Comparison of ENCODE assay signal across 7 cellular contexts in genomic region chr12:6340745-6341438, GRCh38. TPM values are rescaled to one million over a fixed set of nuclear protein-coding genes. Genes with fewer than 3 reads are reported as not detected.
DNase-seq lines count a peak whose midpoint lies in the region; ATAC-seq, FAIRE-seq and TF ChIP-seq lines count a peak whose summit lies in the region.
"Had no signal": no experiment of that assay in that cellular context is flagged by ENCODE, and none has a peak within 500 bp of the region (broad histone marks: within the 10 kb centered on the region; RNA-seq: fewer than 3 reads in every experiment).

No MANE protein-coding gene starts in this region.

- peaks cover 0 to 4% of the 10 kb centered on the region in 2 experiments for H4K20me1 ChIP-seq in H1 (replicated peaks in 1 of 2; ENCODE audit: control insufficient read depth in 1 of 2, insufficient read depth in 2 of 2, low read length in 2 of 2)

- H3K23ac ChIP-seq in H1 (ENCODE audit: insufficient read length) = no peak overlapping the region

- H2BK15ac ChIP-seq in H1 (ENCODE audit: low read length) = peak overlapping the region; percentile 82; the same call in 1 of the 2 replicates

- peak overlapping the region; percentile 78; the same call in 1 of the 2 replicates for H3K27ac ChIP-seq in HUES6 (ENCODE audit: low read depth, low read length)
- peak overlapping the region; percentile 24; the same call in 1 of the 2 replicates for H3K27ac ChIP-seq in H1 (ENCODE audit: low read depth, low read length)

- no peak overlapping the region for H2AK5ac ChIP-seq in H1 (ENCODE audit: low read depth, low read length)

- H2AFZ ChIP-seq in H1 (ENCODE audit: low read length) = no peak overlapping the region

- CTCF ChIA-PET in H1 (lab: Charles Lee; ENCODE audit: partially characterized antibody) = interaction anchor here (1.2 to 11.4 kb wide), 7 partner anchors 11 to 157 kb away, joined by 3 to 109 read pairs (median 9); no protein-coding TSS in a partner anchor

- WGBS in H1 (ENCODE audit: extremely low coverage in 1 of 2, insufficient coverage in 1 of 2, insufficient read length in 1 of 2, insufficient replicate concordance in 2 of 2, low coverage in 1 of 2, low lambda C conversion rate in 2 of 2, missing lambda C conversion rate in 1 of 2), 2 experiments = 12% methylated on average over 15 of the region's 15 CpGs; no CpG with 5 or more reads in 1 of the 2 experiments

- ATAC-seq in activated naive CD4-positive, alpha-beta T cell treated with anti-CD3 and anti-CD28 coated beads, Interleukin-2, amount 50 U/mL, for 72 hours = no peak

- peaks cover 64% of the 10 kb centered on the region for H3K4me1 ChIP-seq in HUES6 (ENCODE audit: control insufficient read depth, insufficient read depth, low read length)
- peaks cover 22 to 52% (median 32%) of the 10 kb centered on the region in 4 experiments for H3K4me1 ChIP-seq in H1 (replicated peaks in 1 of 4; ENCODE audit: control insufficient read depth in 3 of 4, insufficient read depth in 4 of 4, low read length in 3 of 4)

- TF ChIP-seq RAD21 in H1 (IDR thresholded peaks at IDR 0.05 in 1 of 2, conservative IDR thresholded peaks at IDR 0.05 in 1 of 2; ENCODE audit: low read depth in 2 of 2, low read length in 2 of 2) = no peak

- H3K23me2 ChIP-seq in H1 (ENCODE audit: low read depth, low read length) = peaks cover 22% of the 10 kb centered on the region

- no peaks in the 10 kb centered on the region for H3K36me3 ChIP-seq in HUES6 (ENCODE audit: control insufficient read depth, insufficient read depth, low read length)
- no peaks in the 10 kb centered on the region for H3K36me3 ChIP-seq in H1 (ENCODE audit: control insufficient read depth in 2 of 4, insufficient read depth in 4 of 4, low read length in 3 of 4)

- peak overlapping the region; percentile 85; the same call in 1 of the 2 replicates for H2BK12ac ChIP-seq in H1 (ENCODE audit: low read depth, low read length)

- H3K4ac ChIP-seq in H1 (replicated peaks; ENCODE audit: insufficient read length, low read depth, low read length) = no peak overlapping the region

- no peaks in the 10 kb centered on the region for H3K9me3 Mint-ChIP-seq in activated naive CD4-positive, alpha-beta T cell treated with anti-CD3 and anti-CD28 coated beads, Interleukin-2, amount 50 U/mL, for 72 hours

- peak overlapping the region; percentile 89 for H3K9ac ChIP-seq in HUES6 (ENCODE audit: low read length)
- H3K9ac ChIP-seq in H1 (replicated peaks in 1 of 4; ENCODE audit: extremely low read depth in 1 of 4, low read depth in 3 of 4, low read length in 3 of 4) = peak overlapping the region; percentile 50 to 69 (median 62)

- no peak for DNase-seq in H1 (ENCODE audit: low read depth in 1 of 2, low spot score in 2 of 2)
- DNase-seq in retinal pigment epithelial cell (ENCODE audit: low read depth) = no peak
- no peak for DNase-seq in activated naive CD4-positive, alpha-beta T cell treated with anti-CD3 and anti-CD28 coated beads, Interleukin-2, amount 50 U/mL, for 72 hours (ENCODE audit: low spot score in 2 of 2)
- DNase-seq in activated CD4-positive, alpha-beta T cell treated with anti-CD3 and anti-CD28 coated beads for 48 hours = no peak
- no peak for DNase-seq in islet precursor cell
- DNase-seq: activated CD4-positive, alpha-beta T cell treated with anti-CD3 and anti-CD28 coated beads, Interleukin-2, amount 50 U/mL, for 1 hour had no signal

- no peak for TF ChIP-seq EP300 in H1 (IDR thresholded peaks at IDR 0.05; ENCODE audit: borderline replicate concordance in 1 of 2, low read depth in 2 of 2, low read length in 2 of 2)

- peaks cover 10 to 53% of the 10 kb centered on the region in 2 experiments for H3K79me2 ChIP-seq in H1 (ENCODE audit: control insufficient read depth in 1 of 2, insufficient read depth in 2 of 2, low read length in 2 of 2)

- no peaks in the 10 kb centered on the region for H3K27me3 ChIP-seq in HUES6 (ENCODE audit: control insufficient read depth, insufficient read depth, low read length)
- no peaks in the 10 kb centered on the region for H3K27me3 ChIP-seq in H1 (replicated peaks in 1 of 4; ENCODE audit: control insufficient read depth in 3 of 4, extremely low read depth in 1 of 4, insufficient read depth in 3 of 4, low read length in 3 of 4)

- H3K36me3 Mint-ChIP-seq in activated naive CD4-positive, alpha-beta T cell treated with anti-CD3 and anti-CD28 coated beads, Interleukin-2, amount 50 U/mL, for 72 hours = no peaks in the 10 kb centered on the region

- H3K56ac ChIP-seq in H1 (replicated peaks; ENCODE audit: insufficient read length, low read depth, low read length) = no peak overlapping the region

- POLR2A ChIA-PET in H1 (lab: Charles Lee; ENCODE audit: partially characterized antibody) = interaction anchor here (0.6 to 17.5 kb wide), 10 partner anchors 1 to 1696 kb away, joined by 3 to 286 read pairs (median 15); partner anchors contain the start of genes GAPDH, SCNN1A and TNFRSF1A

- H3K18ac ChIP-seq in H1 (ENCODE audit: extremely low read depth, low read length) = peak overlapping the region; percentile 92; the same call in 1 of the 2 replicates

- no peak overlapping the region for H2BK120ac ChIP-seq in H1 (replicated peaks; ENCODE audit: low read depth, low read length)

- H3K27ac Mint-ChIP-seq in activated naive CD4-positive, alpha-beta T cell treated with anti-CD3 and anti-CD28 coated beads, Interleukin-2, amount 50 U/mL, for 72 hours = no peak overlapping the region

- H4K8ac ChIP-seq in H1 (ENCODE audit: extremely low read depth, insufficient read depth, low read length) = no peak overlapping the region

- no peaks in the 10 kb centered on the region for H3K9me3 ChIP-seq in HUES6 (ENCODE audit: control insufficient read depth, insufficient read depth, low read depth, low read length)
- no peaks in the 10 kb centered on the region for H3K9me3 ChIP-seq in H1 (ENCODE audit: insufficient read depth in 2 of 2, low read depth in 1 of 2, low read length in 1 of 2)

- H2BK5ac ChIP-seq in H1 (ENCODE audit: low read depth, low read length) = peak overlapping the region; percentile 96; the same call in 1 of the 2 replicates

- peaks cover 6% of the 10 kb centered on the region for H3K79me1 ChIP-seq in H1 (ENCODE audit: low read depth, low read length)

- no peak overlapping the region for H4K5ac ChIP-seq in H1 (ENCODE audit: insufficient read length, low read depth, low read length)

- H3K4me2 ChIP-seq in H1 (ENCODE audit: insufficient read depth in 1 of 2, low read depth in 2 of 2, low read length in 2 of 2) = peak overlapping the region; percentile 87 to 88

- H3K4me3 ChIP-seq in HUES6 (ENCODE audit: low read depth, low read length) (peak overlapping the region; percentile 89), H1 (ENCODE audit: extremely low read depth in 1 of 4, insufficient read depth in 2 of 4, low read depth in 3 of 4, low read length in 4 of 4) (peak overlapping the region; percentile 54 to 89 (median 82)), retinal pigment epithelial cell (ENCODE audit: low read length) (peak overlapping the region; percentile 95)

- TF ChIP-seq CTCF in H1 (IDR thresholded peaks at IDR 0.05; ENCODE audit: control extremely low read depth in 1 of 3, insufficient read depth in 1 of 3, low read depth in 1 of 3, low read length in 3 of 3) = no peak
- no peak for TF ChIP-seq CTCF in retinal pigment epithelial cell (conservative IDR thresholded peaks at IDR 0.05; ENCODE audit: low read depth, low read length)

- FAIRE-seq in H1 (lab: Jason Lieb, UNC) = no peak

- TF ChIP-seq POLR2A in H1 (IDR thresholded peaks at IDR 0.05; ENCODE audit: control extremely low read depth in 1 of 2, low read depth in 2 of 2, low read length in 2 of 2) = no peak

- no peak overlapping the region for H2BK20ac ChIP-seq in H1 (ENCODE audit: low read length)

- no peak overlapping the region for H4K91ac ChIP-seq in H1 (replicated peaks; ENCODE audit: insufficient read length, low read length)

- H3K14ac ChIP-seq in H1 (ENCODE audit: insufficient read length) = no peak overlapping the region

RNA-seq across cellular contexts. Expression of gene TNFRSF1A, which starts 1.0 kb away (rescaled TPM):
- total RNA-seq in H1 (2021; fragmentation: NEBNext Ultra II Directional; extraction: Animal tissue kit (Norgen Biotek cat#: 25700)) = 42.1 and 45.8 TPM in 2 replicates
- 28.7 and 48.7 TPM in 2 replicates for polyA plus RNA-seq in H1 (2011; rRNA removed)
- polyA plus RNA-seq in H1 (2011; cell fraction: cytosol; rRNA removed) = 29.1 TPM
- 46.5 TPM for polyA plus RNA-seq in H1 (2011; cell fraction: nucleus; rRNA removed)
- 40.7 to 46.5 TPM (median 44.7 TPM) in 4 replicates for polyA plus RNA-seq in H1 (2012, experiment 1 of 2)
- 56.1 TPM for polyA plus RNA-seq in H1 (2012, experiment 2 of 2)
- 75.2 TPM for polyA plus RNA-seq in H1 (2013, experiment 1 of 2)
- 89.3 TPM for polyA plus RNA-seq in H1 (2013, experiment 2 of 2)
- polyA minus RNA-seq in H1 (2011; rRNA and poly(A)+ RNA removed) = 33.4 and 50.9 TPM in 2 replicates
- 28.5 TPM for polyA minus RNA-seq in H1 (2011; cell fraction: cytosol; rRNA and poly(A)+ RNA removed)
- polyA minus RNA-seq in H1 (2011; cell fraction: nucleus; rRNA and poly(A)+ RNA removed) = 29.2 TPM
- 10 to 100 TPM; 49.3 to 62.6 TPM for total RNA-seq in activated naive CD4-positive, alpha-beta T cell treated with anti-CD3 and anti-CD28 coated beads, Interleukin-2, amount 50 U/mL, for 72 hours

RNA-seq across cellular contexts. Expression of gene PLEKHG6, which starts 30.4 kb away (rescaled TPM):
- total RNA-seq in H1 (2021; fragmentation: NEBNext Ultra II Directional; extraction: Animal tissue kit (Norgen Biotek cat#: 25700)) = 25.5 and 32.5 TPM in 2 replicates
- 23.1 and 38.1 TPM in 2 replicates for polyA plus RNA-seq in H1 (2011; rRNA removed)
- polyA plus RNA-seq in H1 (2011; cell fraction: cytosol; rRNA removed) = 30.4 TPM
- polyA plus RNA-seq in H1 (2011; cell fraction: nucleus; rRNA removed) = 49.3 TPM
- 22.6 to 29.6 TPM (median 26.3 TPM) in 4 replicates for polyA plus RNA-seq in H1 (2012, experiment 1 of 2)
- polyA plus RNA-seq in H1 (2012, experiment 2 of 2) = 28.8 TPM
- polyA plus RNA-seq in H1 (2013, experiment 1 of 2) = 18.8 TPM
- 18.5 TPM for polyA plus RNA-seq in H1 (2013, experiment 2 of 2)
- polyA minus RNA-seq in H1 (2011; rRNA and poly(A)+ RNA removed) = 22.1 and 28.7 TPM in 2 replicates
- polyA minus RNA-seq in H1 (2011; cell fraction: cytosol; rRNA and poly(A)+ RNA removed) = 17.8 TPM
- 17.7 TPM for polyA minus RNA-seq in H1 (2011; cell fraction: nucleus; rRNA and poly(A)+ RNA removed)
- total RNA-seq in activated naive CD4-positive, alpha-beta T cell treated with anti-CD3 and anti-CD28 coated beads, Interleukin-2, amount 50 U/mL, for 72 hours = not detected

RNA-seq across cellular contexts. Expression of gene SCNN1A, which starts 34.5 kb away (rescaled TPM):
- 85.5 and 89.0 TPM in 2 replicates for total RNA-seq in H1 (2021; fragmentation: NEBNext Ultra II Directional; extraction: Animal tissue kit (Norgen Biotek cat#: 25700))
- 156 and 192 TPM in 2 replicates for polyA plus RNA-seq in H1 (2011; rRNA removed)
- 97.5 TPM for polyA plus RNA-seq in H1 (2011; cell fraction: cytosol; rRNA removed)
- polyA plus RNA-seq in H1 (2011; cell fraction: nucleus; rRNA removed) = 220 TPM
- 83.5 to 112 TPM (median 108 TPM) in 4 replicates for polyA plus RNA-seq in H1 (2012, experiment 1 of 2)
- polyA plus RNA-seq in H1 (2012, experiment 2 of 2) = 95.0 TPM
- polyA plus RNA-seq in H1 (2013, experiment 1 of 2) = 112 TPM
- polyA plus RNA-seq in H1 (2013, experiment 2 of 2) = 115 TPM
- polyA minus RNA-seq in H1 (2011; rRNA and poly(A)+ RNA removed) = 117 and 161 TPM in 2 replicates
- 49.3 TPM for polyA minus RNA-seq in H1 (2011; cell fraction: cytosol; rRNA and poly(A)+ RNA removed)
- polyA minus RNA-seq in H1 (2011; cell fraction: nucleus; rRNA and poly(A)+ RNA removed) = 76.1 TPM
- total RNA-seq in activated naive CD4-positive, alpha-beta T cell treated with anti-CD3 and anti-CD28 coated beads, Interleukin-2, amount 50 U/mL, for 72 hours = 1 to 10 TPM; 1.1 to 2.8 TPM

RNA-seq across cellular contexts. Expression of gene LTBR, which starts 43.1 kb away (rescaled TPM):
- 6.3 and 6.7 TPM in 2 replicates for total RNA-seq in H1 (2021; fragmentation: NEBNext Ultra II Directional; extraction: Animal tissue kit (Norgen Biotek cat#: 25700))
- 5.1 and 9.2 TPM in 2 replicates for polyA plus RNA-seq in H1 (2011; rRNA removed)
- polyA plus RNA-seq in H1 (2011; cell fraction: cytosol; rRNA removed) = 4.2 TPM
- 7.9 TPM for polyA plus RNA-seq in H1 (2011; cell fraction: nucleus; rRNA removed)
- polyA plus RNA-seq in H1 (2012, experiment 1 of 2) = 27.4 to 39.4 TPM (median 31.7 TPM) in 4 replicates
- polyA plus RNA-seq in H1 (2012, experiment 2 of 2) = 11.0 TPM
- 11.7 TPM for polyA plus RNA-seq in H1 (2013, experiment 1 of 2)
- 13.4 TPM for polyA plus RNA-seq in H1 (2013, experiment 2 of 2)
- polyA minus RNA-seq in H1 (2011; rRNA and poly(A)+ RNA removed) = 2.2 and 3.2 TPM in 2 replicates
- 3.6 TPM for polyA minus RNA-seq in H1 (2011; cell fraction: cytosol; rRNA and poly(A)+ RNA removed)
- 7.4 TPM for polyA minus RNA-seq in H1 (2011; cell fraction: nucleus; rRNA and poly(A)+ RNA removed)
- 1 to 10 TPM; 2.0 to 3.1 TPM for total RNA-seq in activated naive CD4-positive, alpha-beta T cell treated with anti-CD3 and anti-CD28 coated beads, Interleukin-2, amount 50 U/mL, for 72 hours

Comparison
In these comparisons a context has a peak if more than half of its experiments do, and no peak if none do; other contexts are left out.
1. RNA of gene PLEKHG6, which starts 30.4 kb away (total RNA-seq): 25.5 to 32.5 TPM in H1; not detected in activated naive CD4-positive, alpha-beta T cell treated with anti-CD3 and anti-CD28 coated beads, Interleukin-2, amount 50 U/mL, for 72 hours; every median in the first group is over 10 times any median in the second.
2. RNA of gene SCNN1A, which starts 34.5 kb away (total RNA-seq): 85.5 to 89.0 TPM in H1; 1.1 to 2.8 TPM in activated naive CD4-positive, alpha-beta T cell treated with anti-CD3 and anti-CD28 coated beads, Interleukin-2, amount 50 U/mL, for 72 hours; every median in the first group is over 10 times any median in the second.
3. Peak in every context shown above with its lines, with median percentiles within 50 percentile points of each other: H3K4me3 ChIP-seq.